In genomic region chr7:30804078-30804661, GRCh38 we compare ENCODE assay signal across 11 cellular contexts. TPM values are rescaled to one million over a fixed set of nuclear protein-coding genes. Genes with fewer than 3 reads are reported as not detected.
DNase-seq lines count a peak whose midpoint lies in the region; ATAC-seq, FAIRE-seq and TF ChIP-seq lines count a peak whose summit lies in the region.
"Had no signal": no experiment of that assay in that cellular context is flagged by ENCODE, and none has a peak within 500 bp of the region (broad histone marks: within the 10 kb centered on the region; RNA-seq: fewer than 3 reads in every experiment).

No MANE protein-coding gene starts in this region.

- no peak overlapping the region for H3K4me3 ChIP-seq in PC-3 (ENCODE audit: low read length)
- no peak overlapping the region for H3K4me3 ChIP-seq in endothelial cell of umbilical vein (replicated peaks in 1 of 3; ENCODE audit: insufficient read depth in 1 of 3, low read depth in 1 of 3, low read length in 3 of 3)
- H3K4me3 ChIP-seq in muscle layer of duodenum (ENCODE audit: low read depth in 1 of 2, low read length in 2 of 2): no peak overlapping the region
- H3K4me3 ChIP-seq in colonic mucosa: no peak overlapping the region
- H3K4me3 ChIP-seq: BLaER1 treated with 17β-estradiol and CSF1 and Interleukin-3, amounts not matched to agents 10 nM and 100 nM had no signal

- TF ChIP-seq CTCF in PC-3 (conservative IDR thresholded peaks at IDR 0.05; ENCODE audit: low read depth, low read length): no peak
- no peak for TF ChIP-seq CTCF in endothelial cell of umbilical vein (IDR thresholded peaks at IDR 0.05; ENCODE audit: extremely low read depth in 1 of 2, insufficient read depth in 1 of 2, low read depth in 1 of 2, low read length in 2 of 2)
- no peak for TF ChIP-seq CTCF in colonic mucosa (IDR thresholded peaks at IDR 0.05)

- intact Hi-C loops in PC-3 (cut with micrococcal nuclease): loop anchor here (5.0 kb wide), 1 partner anchor 83 kb away; no protein-coding TSS in a partner anchor
- intact Hi-C loops in endothelial cell of umbilical vein (cut with micrococcal nuclease): loop anchor here (1.0 to 5.0 kb wide), 3 partner anchors 66 to 253 kb away; no protein-coding TSS in a partner anchor
- intact Hi-C loops in colonic mucosa (cut with DNase I): loop anchor here (5.0 kb wide), 1 partner anchor 318 kb away; no protein-coding TSS in a partner anchor

- H2AFZ ChIP-seq in PC-3 (ENCODE audit: low read length) (no peak overlapping the region), endothelial cell of umbilical vein (ENCODE audit: low read depth, low read length) (no peak overlapping the region)

- DNase-seq in AG08396 (ENCODE audit: low spot score): peak; percentile 67
- peak; percentile 83 for DNase-seq in PC-3
- peak; percentile 80 for DNase-seq in endothelial cell of umbilical vein (ENCODE audit: low read depth, low spot score)
- DNase-seq in activated T-cell treated with anti-CD3 and anti-CD28 coated beads for 4 hours: no peak
- DNase-seq in anterior cingulate cortex (lab: John Stamatoyannopoulos, UW): no peak
- no peak for DNase-seq in colonic mucosa
- DNase-seq: activated T-cell treated with anti-CD3 and anti-CD28 coated beads, Interleukin-2, amount 50 U/mL, for 48 hours; NCI-H2081 treated with DMSO at 0.1 percent for 48 hours had no signal

- H3K79me2 ChIP-seq in PC-3 (ENCODE audit: low read length) (no peaks in the 10 kb centered on the region), endothelial cell of umbilical vein (ENCODE audit: control insufficient read depth, insufficient read depth, low read length) (no peaks in the 10 kb centered on the region)

- ATAC-seq in PC-3 (peak; percentile 18), GM19328 (IDR thresholded peaks at IDR 0.05; ENCODE audit: unreplicated experiment) (no peak)

- BruUV-seq in PC-3 (replicated peaks; lab: Mats Ljungman, UMichigan) (no TSS peak), endothelial cell of umbilical vein (replicated peaks; lab: Mats Ljungman, UMichigan) (no TSS peak)

- H4K20me1 ChIP-seq in PC-3 (ENCODE audit: low read length) (no peaks in the 10 kb centered on the region), endothelial cell of umbilical vein (replicated peaks; ENCODE audit: control insufficient read depth, extremely low read depth, insufficient read depth, low read length) (no peaks in the 10 kb centered on the region)

- dilution Hi-C loops in endothelial cell of umbilical vein (cut with MboI; ENCODE audit: extremely low pct_ligation_motif_present, low sequenced_read_pairs): no loop called here

- H3K27ac ChIP-seq in PC-3 (ENCODE audit: low read length) (no peak overlapping the region), endothelial cell of umbilical vein (ENCODE audit: insufficient read depth, low read depth, low read length) (no peak overlapping the region), muscle layer of duodenum (ENCODE audit: low read length) (peak overlapping the region; percentile 22), colonic mucosa (no peak overlapping the region)
- H3K27ac ChIP-seq: BLaER1 treated with 17β-estradiol and CSF1 and Interleukin-3, amounts not matched to agents 10 nM and 100 nM had no signal

- H3K9ac ChIP-seq in PC-3 (ENCODE audit: low read length): no peak overlapping the region
- no peak overlapping the region for H3K9ac ChIP-seq in endothelial cell of umbilical vein (replicated peaks; ENCODE audit: extremely low read depth, insufficient read depth, low read length)
- no peak overlapping the region for H3K9ac ChIP-seq in colonic mucosa (ENCODE audit: low read depth in 2 of 2, low read length in 2 of 2)
- H3K9ac ChIP-seq: BLaER1 treated with 17β-estradiol and CSF1 and Interleukin-3, amounts not matched to agents 10 nM and 100 nM had no signal

- peaks cover 38% of the 10 kb centered on the region for H3K4me1 ChIP-seq in PC-3 (ENCODE audit: insufficient read depth, low read length)
- H3K4me1 ChIP-seq in endothelial cell of umbilical vein (ENCODE audit: control insufficient read depth, extremely low read depth, insufficient read depth, low read length): peaks cover 37% of the 10 kb centered on the region
- peaks cover 11 to 25% of the 10 kb centered on the region in 2 donors for H3K4me1 ChIP-seq in muscle layer of duodenum (ENCODE audit: control insufficient read depth in 1 of 2, insufficient read depth in 2 of 2, low read length in 2 of 2)
- H3K4me1 ChIP-seq in colonic mucosa: no peaks in the 10 kb centered on the region

- POLR2A ChIA-PET in PC-3 (lab: Charles Lee; ENCODE audit: unreplicated experiment) (interaction anchor here (0.6 kb wide), 1 partner anchor 10 kb away, joined by 3 read pairs; no protein-coding TSS in a partner anchor), endothelial cell of umbilical vein (lab: Charles Lee) (no interaction called here)

- no peaks in the 10 kb centered on the region for H3K9me3 ChIP-seq in PC-3 (ENCODE audit: low read length)
- H3K9me3 ChIP-seq in endothelial cell of umbilical vein (replicated peaks; ENCODE audit: control insufficient read depth, insufficient read depth, low read length): no peaks in the 10 kb centered on the region
- no peaks in the 10 kb centered on the region for H3K9me3 ChIP-seq in muscle layer of duodenum (ENCODE audit: control insufficient read depth in 1 of 2, low read length in 2 of 2)
- H3K9me3 ChIP-seq in colonic mucosa: no peaks in the 10 kb centered on the region
- H3K9me3 ChIP-seq: BLaER1 treated with 17β-estradiol and CSF1 and Interleukin-3, amounts not matched to agents 10 nM and 100 nM had no signal

- H3K9me1 ChIP-seq in endothelial cell of umbilical vein (replicated peaks; ENCODE audit: control insufficient read depth, extremely low read depth, insufficient read depth, low read length): no peaks in the 10 kb centered on the region

- H3K27me3 ChIP-seq in PC-3 (ENCODE audit: low read length) (no peaks in the 10 kb centered on the region), endothelial cell of umbilical vein (ENCODE audit: control insufficient read depth in 2 of 2, insufficient read depth in 2 of 2, low read length in 2 of 2) (no peaks in the 10 kb centered on the region), muscle layer of duodenum (ENCODE audit: low read depth, low read length) (no peaks in the 10 kb centered on the region), colonic mucosa (no peaks in the 10 kb centered on the region)
- H3K27me3 ChIP-seq: BLaER1 treated with 17β-estradiol and CSF1 and Interleukin-3, amounts not matched to agents 10 nM and 100 nM had no signal

- H3K4me2 ChIP-seq in PC-3 (ENCODE audit: low read length) (no peak overlapping the region), endothelial cell of umbilical vein (ENCODE audit: insufficient read depth, low read length) (peak overlapping the region; percentile 59)

- FAIRE-seq in endothelial cell of umbilical vein (lab: Jason Lieb, UNC): peak; percentile 87

- H3K36me3 ChIP-seq in PC-3 (ENCODE audit: low read depth, low read length) (no peaks in the 10 kb centered on the region), endothelial cell of umbilical vein (ENCODE audit: control insufficient read depth in 2 of 2, extremely low read depth in 1 of 2, insufficient read depth in 2 of 2, low read length in 2 of 2) (no peaks in the 10 kb centered on the region), muscle layer of duodenum (ENCODE audit: control insufficient read depth in 1 of 2, insufficient read depth in 2 of 2, low read length in 2 of 2) (no peaks in the 10 kb centered on the region), colonic mucosa (no peaks in the 10 kb centered on the region)
- H3K36me3 ChIP-seq: BLaER1 treated with 17β-estradiol and CSF1 and Interleukin-3, amounts not matched to agents 10 nM and 100 nM had no signal

- CTCF ChIA-PET in PC-3 (lab: Charles Lee): no interaction called here
- CTCF ChIA-PET in endothelial cell of umbilical vein (lab: Charles Lee): interaction anchor here (0.7 to 2.9 kb wide), 8 partner anchors 13 to 323 kb away, joined by 3 to 14 read pairs (median 4); no protein-coding TSS in a partner anchor

- H3F3A ChIP-seq in PC-3 (ENCODE audit: low read length, unreplicated experiment): no peaks in the 10 kb centered on the region

- no peak for TF ChIP-seq POLR2A in endothelial cell of umbilical vein (IDR thresholded peaks at IDR 0.05; ENCODE audit: low read depth, low read length)

- H3K9me2 ChIP-seq in PC-3 (replicated peaks; ENCODE audit: low read length): no peaks in the 10 kb centered on the region

TF ChIP-seq in endothelial cell of umbilical vein, 7 proteins besides CTCF, POLR2A, EP300 and RAD21 (continues in another document):
- TF ChIP-seq POLR2AphosphoS5 (IDR thresholded peaks at IDR 0.05; ENCODE audit: insufficient read depth, low read depth, low read length) (peak; percentile 83), MAX (IDR thresholded peaks at IDR 0.05; ENCODE audit: insufficient read depth, insufficient read length) (no peak), JUN (IDR thresholded peaks at IDR 0.05; ENCODE audit: borderline replicate concordance, insufficient read depth, insufficient read length, low read depth) (peak; percentile 35), EZH2 (IDR thresholded peaks at IDR 0.05; ENCODE audit: borderline replicate concordance, low read depth, low read length, severe bottlenecking) (no peak), FOS (IDR thresholded peaks at IDR 0.05; ENCODE audit: borderline replicate concordance, insufficient read depth, low read length) (peak; percentile 69)

RNA-seq across cellular contexts. Expression of gene MINDY4, which starts 33.0 kb away (rescaled TPM):
- total RNA-seq in PC-3 (2014; rRNA removed) (3.0 TPM in 2 replicates), endothelial cell of umbilical vein (4.7 and 5.2 TPM in 2 replicates), colonic mucosa (1 to 10 TPM; 2.2 to 4.2 TPM)
- 2.2 and 2.3 TPM in 2 replicates for polyA plus RNA-seq in endothelial cell of umbilical vein
- polyA plus RNA-seq in endothelial cell of umbilical vein (2011; cell fraction: cytosol; rRNA removed): 1.5 and 1.9 TPM in 2 replicates
- polyA plus RNA-seq in endothelial cell of umbilical vein (2011; cell fraction: nucleus; rRNA removed): 8.1 TPM in 2 replicates
- 2.3 and 2.4 TPM in 2 replicates for polyA plus RNA-seq in endothelial cell of umbilical vein (2012)
- 2.7 and 4.2 TPM in 2 replicates for polyA minus RNA-seq in endothelial cell of umbilical vein
- not detected for polyA minus RNA-seq in endothelial cell of umbilical vein (2011; cell fraction: cytosol; rRNA and poly(A)+ RNA removed)
- 6.9 and 7.8 TPM in 2 replicates for polyA minus RNA-seq in endothelial cell of umbilical vein (2011; cell fraction: nucleus; rRNA and poly(A)+ RNA removed)

RNA-seq across cellular contexts. Expression of gene INMT, which starts 52.2 kb away (rescaled TPM):
- total RNA-seq in PC-3 (2014; rRNA removed) (not detected in 2 replicates), endothelial cell of umbilical vein (not detected in 2 replicates), colonic mucosa (1 to 10 TPM; 2.3 to 6.0 TPM)
- not detected in 2 replicates for polyA plus RNA-seq in endothelial cell of umbilical vein
- polyA plus RNA-seq in endothelial cell of umbilical vein (2011; cell fraction: cytosol; rRNA removed): not detected in 2 replicates
- not detected in 2 replicates for polyA plus RNA-seq in endothelial cell of umbilical vein (2011; cell fraction: nucleus; rRNA removed)
- polyA plus RNA-seq in endothelial cell of umbilical vein (2012): not detected in 2 replicates
- 0.19 TPM in 1 of 2 replicates, not detected in the other for polyA minus RNA-seq in endothelial cell of umbilical vein
- polyA minus RNA-seq in endothelial cell of umbilical vein (2011; cell fraction: cytosol; rRNA and poly(A)+ RNA removed): not detected
- polyA minus RNA-seq in endothelial cell of umbilical vein (2011; cell fraction: nucleus; rRNA and poly(A)+ RNA removed): not detected in 2 replicates

Comparison
In these comparisons a context has a peak if more than half of its experiments do, and no peak if none do; other contexts are left out.
1. DNase-seq: peak in AG08396 (single experiment), PC-3 (single experiment) and endothelial cell of umbilical vein (single experiment); none in activated T-cell treated with anti-CD3 and anti-CD28 coated beads for 4 hours (single experiment), anterior cingulate cortex (0 of 58) and colonic mucosa (single experiment).